In genomic region chr12:104012331-104012730, GRCh38 we compare ENCODE assay signal across 31 cellular contexts. TPM values are rescaled to one million over a fixed set of nuclear protein-coding genes. Genes with fewer than 3 reads are reported as not detected.
"Had no signal": no experiment of that assay in that cellular context is flagged by ENCODE, and none has a peak within 500 bp of the region (broad histone marks: within the 10 kb centered on the region; RNA-seq: fewer than 3 reads in every experiment).

No MANE protein-coding gene starts in this region.

- H3K36me3 ChIP-seq: adrenal gland, colonic mucosa, gastrocnemius medialis had no signal

- H3K27ac Mint-ChIP-seq: activated CD4-positive, alpha-beta memory T cell treated with anti-CD3 and anti-CD28 coated beads, Interleukin-2, amount 10 ng/mL, durations not matched to agents 7 days and 5 days; activated CD4-positive, alpha-beta T cell treated with anti-CD3 and anti-CD28 coated beads for 36 hours; activated CD4-positive, alpha-beta T cell treated with anti-CD3 and anti-CD28 coated beads, Interleukin-2, amount 10 ng/mL, durations not matched to agents 24 days and 14 days; activated naive CD8-positive, alpha-beta T cell; activated naive CD8-positive, alpha-beta T cell treated with anti-CD3 and anti-CD28 coated beads, Interleukin-2, amount 50 U/mL, for 24 hours; activated T-helper 17 cell treated with anti-CD3 and anti-CD28 coated beads, Interleukin-2, amount 50 U/mL, for 72 hours; T-helper 17 cell; T-helper 2 cell treated with Interferon-gamma antibody and Interleukin-4, amounts not matched to agents 5 μg/mL and 100 μg/mL, for 36 hours had no signal

- H3K27me3 ChIP-seq: adrenal gland, body of pancreas, colonic mucosa, esophagus muscularis mucosa, foreskin keratinocyte, gastrocnemius medialis, heart left ventricle had no signal

- DNase-seq: activated CD4-positive, alpha-beta memory T cell treated with anti-CD3 and anti-CD28 coated beads, Interleukin-2, amount 10 ng/mL, durations not matched to agents 7 days and 5 days; activated CD4-positive, alpha-beta T cell treated with anti-CD3 and anti-CD28 coated beads for 36 hours; activated CD4-positive, alpha-beta T cell treated with anti-CD3 and anti-CD28 coated beads, Interleukin-2, amount 10 ng/mL, durations not matched to agents 24 days and 14 days; activated CD4-positive, CD25-positive, alpha-beta regulatory T cell; activated CD4-positive, CD25-positive, alpha-beta regulatory T cell treated with anti-CD3 and anti-CD28 coated beads, Interleukin-2, amount 50 U/mL, for 72 hours; activated effector memory CD4-positive, alpha-beta T cell treated with Interleukin-2 at 50 U/mL for 16 hours; activated gamma-delta T cell treated with Interleukin-2 at 50 U/mL for 16 hours; activated naive CD4-positive, alpha-beta T cell treated with anti-CD3 and anti-CD28 coated beads, Interleukin-2, amount 50 U/mL, for 16 hours; activated naive CD4-positive, alpha-beta T cell treated with Interleukin-2 at 50 U/mL for 16 hours; activated naive CD8-positive, alpha-beta T cell treated with anti-CD3 and anti-CD28 coated beads, Interleukin-2, amount 50 U/mL, for 24 hours; activated T-cell treated with anti-CD3 and anti-CD28 coated beads, Interleukin-2, amount 50 U/mL, for 4 hours; adrenal gland; amygdala; aorta; body of pancreas; caudate nucleus; colonic mucosa; effector CD8-positive, alpha-beta T cell; erythroblast; foreskin keratinocyte; gastrocnemius medialis; glutamatergic neuron; heart left ventricle; T-helper 1 cell; T-helper 17 cell; T1000 had no signal

- H3K4me3 Mint-ChIP-seq: activated CD4-positive, alpha-beta memory T cell treated with anti-CD3 and anti-CD28 coated beads, Interleukin-2, amount 10 ng/mL, durations not matched to agents 7 days and 5 days; activated CD4-positive, alpha-beta T cell treated with anti-CD3 and anti-CD28 coated beads for 36 hours; activated CD4-positive, alpha-beta T cell treated with anti-CD3 and anti-CD28 coated beads, Interleukin-2, amount 10 ng/mL, durations not matched to agents 24 days and 14 days; activated naive CD8-positive, alpha-beta T cell; activated naive CD8-positive, alpha-beta T cell treated with anti-CD3 and anti-CD28 coated beads, Interleukin-2, amount 50 U/mL, for 24 hours; activated T-cell treated with anti-CD3 and anti-CD28 coated beads, Interleukin-2, amount 50 U/mL, for 4 hours; activated T-helper 17 cell treated with anti-CD3 and anti-CD28 coated beads, Interleukin-2, amount 50 U/mL, for 72 hours; T-helper 17 cell; T-helper 2 cell treated with Interferon-gamma antibody and Interleukin-4, amounts not matched to agents 5 μg/mL and 100 μg/mL, for 36 hours had no signal

- H3K27me3 Mint-ChIP-seq: activated naive CD8-positive, alpha-beta T cell treated with anti-CD3 and anti-CD28 coated beads, Interleukin-2, amount 50 U/mL, for 24 hours had no signal

- H3K4me1 Mint-ChIP-seq: activated CD4-positive, alpha-beta memory T cell treated with anti-CD3 and anti-CD28 coated beads, Interleukin-2, amount 10 ng/mL, durations not matched to agents 7 days and 5 days; activated CD4-positive, alpha-beta T cell treated with anti-CD3 and anti-CD28 coated beads for 36 hours; activated CD4-positive, alpha-beta T cell treated with anti-CD3 and anti-CD28 coated beads, Interleukin-2, amount 10 ng/mL, durations not matched to agents 24 days and 14 days; activated naive CD8-positive, alpha-beta T cell treated with anti-CD3 and anti-CD28 coated beads, Interleukin-2, amount 50 U/mL, for 24 hours; activated T-helper 17 cell treated with anti-CD3 and anti-CD28 coated beads, Interleukin-2, amount 50 U/mL, for 72 hours; T-helper 17 cell had no signal

- H3K4me3 ChIP-seq: adrenal gland, body of pancreas, colonic mucosa, esophagus muscularis mucosa, gastrocnemius medialis, heart left ventricle had no signal

- H3K27ac ChIP-seq: adrenal gland, body of pancreas, colonic mucosa, esophagus muscularis mucosa had no signal

- FAIRE-seq: endometrium had no signal

- H3K4me1 ChIP-seq: adrenal gland, body of pancreas, colonic mucosa had no signal

- H3K9me3 ChIP-seq: adrenal gland, body of pancreas, colonic mucosa, esophagus muscularis mucosa, gastrocnemius medialis, heart left ventricle had no signal

- ATAC-seq: activated CD4-positive, alpha-beta T cell treated with anti-CD3 and anti-CD28 coated beads for 36 hours; activated naive CD8-positive, alpha-beta T cell treated with anti-CD3 and anti-CD28 coated beads, Interleukin-2, amount 50 U/mL, for 24 hours; activated T-cell treated with anti-CD3 and anti-CD28 coated beads, Interleukin-2, amount 50 U/mL, for 4 hours; activated T-helper 17 cell treated with anti-CD3 and anti-CD28 coated beads, Interleukin-2, amount 50 U/mL, for 72 hours; body of pancreas; foreskin keratinocyte; gastrocnemius medialis; heart left ventricle; T-helper 17 cell had no signal

- H3K9me3 Mint-ChIP-seq: activated CD4-positive, alpha-beta memory T cell treated with anti-CD3 and anti-CD28 coated beads, Interleukin-2, amount 10 ng/mL, durations not matched to agents 7 days and 5 days; activated naive CD8-positive, alpha-beta T cell treated with anti-CD3 and anti-CD28 coated beads, Interleukin-2, amount 50 U/mL, for 24 hours; activated T-cell treated with anti-CD3 and anti-CD28 coated beads, Interleukin-2, amount 50 U/mL, for 4 hours; activated T-helper 17 cell treated with anti-CD3 and anti-CD28 coated beads, Interleukin-2, amount 50 U/mL, for 72 hours; T-helper 2 cell treated with Interferon-gamma antibody and Interleukin-4, amounts not matched to agents 5 μg/mL and 100 μg/mL, for 36 hours had no signal

RNA-seq across cellular contexts. Expression of gene GLT8D2, which starts 37.7 kb away (rescaled TPM):
- total RNA-seq: activated CD4-positive, alpha-beta memory T cell treated with anti-CD3 and anti-CD28 coated beads, Interleukin-2, amount 10 ng/mL, durations not matched to agents 7 days and 5 days; activated CD4-positive, alpha-beta T cell treated with anti-CD3 and anti-CD28 coated beads, Interleukin-2, amount 10 ng/mL, durations not matched to agents 24 days and 14 days; T-helper 17 cell had no signal
